ENCODE assay signal across 1 cellular context in genomic region chr16:86576591-86577313, GRCh38.
TF ChIP-seq lines count a peak whose summit lies in the region.

No MANE protein-coding gene starts in this region.

TF ChIP-seq in H1, 55 proteins besides CTCF, POLR2A, EP300 and RAD21:
- TF ChIP-seq RNF2 (IDR thresholded peaks at IDR 0.05; ENCODE audit: borderline replicate concordance, low read depth, low read length, missing control alignments, poor library complexity, severe bottlenecking) (peak; percentile 40), KDM4A (IDR thresholded peaks at IDR 0.05; ENCODE audit: low read depth, low read length, severe bottlenecking) (peak; percentile 14), EZH2 (IDR thresholded peaks at IDR 0.05; ENCODE audit: low read depth, low read length, severe bottlenecking) (peak; percentile 60), SP4 (IDR thresholded peaks at IDR 0.05; ENCODE audit: low read length) (no peak), SUZ12 (IDR thresholded peaks at IDR 0.05; ENCODE audit: low read length) (peak; percentile 72), MAFK (IDR thresholded peaks at IDR 0.05; ENCODE audit: low read depth, low read length) (no peak)
